8 cellular contexts compared by ENCODE assay signal in the genomic region with DNA sequence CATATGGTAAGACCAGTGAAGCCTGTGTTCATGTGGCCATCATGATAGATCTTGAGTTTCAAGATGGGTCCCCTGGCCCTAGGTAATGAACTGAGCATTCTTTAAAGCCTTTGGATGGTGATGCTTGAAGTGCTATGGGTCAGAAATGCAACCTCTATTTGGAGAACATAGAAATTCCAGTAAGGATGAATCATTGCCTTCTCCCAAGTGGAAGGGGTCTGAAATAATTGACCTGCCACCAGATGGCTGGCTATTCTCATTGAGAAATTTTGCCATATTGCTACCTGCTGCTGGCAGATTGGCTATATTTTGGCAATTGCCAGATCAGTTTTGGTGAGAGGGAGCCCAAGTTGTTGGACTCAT. TPM values are rescaled to one million over a fixed set of nuclear protein-coding genes. Genes with fewer than 3 reads are reported as not detected.
DNase-seq lines count a peak whose midpoint lies in the region; ATAC-seq and TF ChIP-seq lines count a peak whose summit lies in the region.

No MANE protein-coding gene starts in this region.

- H3K4me3 Mint-ChIP-seq in progenitor cell of endocrine pancreas (ENCODE audit: low read depth): no peak overlapping the region

- DNase-seq in DND-41 (no peak), Panc1 (ENCODE audit: low read depth, low spot score) (no peak), progenitor cell of endocrine pancreas (ENCODE audit: low spot score, unreplicated experiment) (no peak), KG1 (lab: John Stamatoyannopoulos, UW) (no peak), NCI-H2029 (lab: John Stamatoyannopoulos, UW) (no peak), NK-92 (lab: John Stamatoyannopoulos, UW; ENCODE audit: unreplicated experiment) (no peak), NCI-H524 treated with DMSO at 0.1 percent for 48 hours (lab: John Stamatoyannopoulos, UW) (no peak)

- H3K4me1 ChIP-seq in DND-41 (ENCODE audit: insufficient read depth, low read length) (peaks cover 47% of the 10 kb centered on the region), Panc1 (ENCODE audit: control insufficient read depth, insufficient read depth, low read length) (peaks cover 7% of the 10 kb centered on the region; the same call in 1 of the 2 replicates), esophagus (ENCODE audit: control insufficient read depth in 2 of 2, insufficient read depth in 2 of 2, low read length in 1 of 2) (no peaks in the 10 kb centered on the region)

- ATAC-seq in DND-41 (ENCODE audit: insufficient read depth, low read depth) (no peak), Panc1 (no peak)

- no peaks in the 10 kb centered on the region for H3K36me3 Mint-ChIP-seq in progenitor cell of endocrine pancreas (ENCODE audit: insufficient read depth)

- peaks cover 14% of the 10 kb centered on the region for H3K27me3 Mint-ChIP-seq in progenitor cell of endocrine pancreas

- H3K27ac ChIP-seq in DND-41 (ENCODE audit: low read length) (peak overlapping the region; percentile 92), Panc1 (ENCODE audit: low read length) (peak overlapping the region; percentile 73), esophagus (ENCODE audit: low read depth in 2 of 2, low read length in 1 of 2) (peak overlapping the region; percentile 85 to 93)

- H3K4me2 ChIP-seq in DND-41 (ENCODE audit: insufficient read depth, low read length): peak overlapping the region; percentile 70

- intact Hi-C loops in Panc1 (cut with micrococcal nuclease; ENCODE audit: unreplicated experiment): loop anchor here (1.0 kb wide), 1 partner anchor 53 kb away; the partner anchor contains the start of gene FAM76A

- no peaks in the 10 kb centered on the region for H3K9me3 ChIP-seq in DND-41 (ENCODE audit: insufficient read depth, low read length, severe bottlenecking)
- no peaks in the 10 kb centered on the region for H3K9me3 ChIP-seq in Panc1 (ENCODE audit: control insufficient read depth, insufficient read depth, low read depth, low read length)
- H3K9me3 ChIP-seq in esophagus (ENCODE audit: control insufficient read depth in 2 of 2, insufficient read depth in 1 of 2, low read depth in 1 of 2, low read length in 1 of 2): no peaks in the 10 kb centered on the region

- POLR2A ChIA-PET in Panc1 (lab: Charles Lee): interaction anchor here (0.5 to 0.6 kb wide), 2 partner anchors 99 to 172 kb away, joined by 9 read pairs; no protein-coding TSS in a partner anchor

- in situ Hi-C loops in Panc1 (cut with HindIII; ENCODE audit: low pct_unique_long_range_greater_than_20kb, low sequenced_read_pairs): no loop called here

- peaks cover 5% of the 10 kb centered on the region for H3K4me1 Mint-ChIP-seq in progenitor cell of endocrine pancreas (ENCODE audit: low read depth)

- H3K27me3 ChIP-seq in DND-41 (ENCODE audit: insufficient read depth, low read length, poor library complexity) (no peaks in the 10 kb centered on the region), Panc1 (ENCODE audit: control insufficient read depth, insufficient read depth, low read length) (no peaks in the 10 kb centered on the region), esophagus (ENCODE audit: control insufficient read depth in 1 of 2, insufficient read depth in 2 of 2, low read length in 2 of 2) (no peaks in the 10 kb centered on the region)

- TF ChIP-seq CTCF in DND-41 (IDR thresholded peaks at IDR 0.05; ENCODE audit: borderline replicate concordance, extremely low read depth, low read length, poor library complexity, severe bottlenecking) (no peak), Panc1 (IDR thresholded peaks at IDR 0.05) (no peak), progenitor cell of endocrine pancreas (IDR thresholded peaks at IDR 0.05; ENCODE audit: unreplicated experiment) (no peak)

- no TSS peak for BruUV-seq in Panc1 (replicated peaks; lab: Mats Ljungman, UMichigan)

- no peaks in the 10 kb centered on the region for H3K9me3 Mint-ChIP-seq in progenitor cell of endocrine pancreas (ENCODE audit: low read depth)

- H2AFZ ChIP-seq in DND-41 (ENCODE audit: low read depth, low read length): peak overlapping the region; percentile 85

- H3K4me3 ChIP-seq in DND-41 (ENCODE audit: low read depth in 1 of 2, low read length in 2 of 2): peak overlapping the region; percentile 26 to 69; a peak in 3 of 4 replicates
- H3K4me3 ChIP-seq in Panc1 (ENCODE audit: low read depth in 2 of 2, low read length in 2 of 2): peak overlapping the region; percentile 50 to 73
- no peak overlapping the region for H3K4me3 ChIP-seq in esophagus (ENCODE audit: low read depth in 1 of 2, low read length in 2 of 2)

- peak overlapping the region; percentile 94 for H3K27ac Mint-ChIP-seq in progenitor cell of endocrine pancreas

- peak overlapping the region; percentile 56 for H3K9ac ChIP-seq in DND-41 (ENCODE audit: low read depth, low read length)

- H4K20me1 ChIP-seq in DND-41 (ENCODE audit: insufficient read depth, low read length): no peaks in the 10 kb centered on the region

- CTCF ChIA-PET in Panc1 (lab: Charles Lee): interaction anchor here (0.8 to 1.1 kb wide), 2 partner anchors 44 to 53 kb away, joined by 4 to 10 read pairs; partner anchors contain the start of gene FAM76A

- H3K79me2 ChIP-seq in DND-41 (ENCODE audit: insufficient read depth, low read length): peaks cover 25% of the 10 kb centered on the region

- peaks cover 5% of the 10 kb centered on the region; the same call in 1 of the 2 replicates for H3K36me3 ChIP-seq in DND-41 (ENCODE audit: insufficient read depth, low read length)
- H3K36me3 ChIP-seq in Panc1 (ENCODE audit: control insufficient read depth, insufficient read depth, low read length): no peaks in the 10 kb centered on the region
- H3K36me3 ChIP-seq in esophagus (ENCODE audit: control insufficient read depth in 2 of 2, insufficient read depth in 2 of 2, low read length in 1 of 2): no peaks in the 10 kb centered on the region

RNA-seq across cellular contexts. Expression of gene IFI6, which starts 0.7 kb away (rescaled TPM):
- total RNA-seq in Panc1 (2021; ENCODE audit: unreplicated experiment): 39.1 TPM
- 42.2 TPM for polyA plus RNA-seq in Panc1 (2012; ENCODE audit: insufficient read length)
- polyA plus RNA-seq in esophagus: 1 to 10 TPM; 7.0 to 9.6 TPM
- 4.4 and 5.7 TPM in 2 replicates for total RNA-seq in progenitor cell of endocrine pancreas

RNA-seq across cellular contexts. Expression of gene FGR, which starts 37.7 kb away (rescaled TPM):
- total RNA-seq in Panc1 (2021; ENCODE audit: unreplicated experiment): 0.18 TPM
- not detected for polyA plus RNA-seq in Panc1 (2012; ENCODE audit: insufficient read length)
- polyA plus RNA-seq in esophagus: 1 to 10 TPM; 3.4 to 3.6 TPM
- total RNA-seq in progenitor cell of endocrine pancreas: not detected in 2 replicates

RNA-seq across cellular contexts. Expression of gene FAM76A, which starts 53.0 kb away (rescaled TPM):
- total RNA-seq in Panc1 (2021; ENCODE audit: unreplicated experiment) (15.4 TPM), progenitor cell of endocrine pancreas (14.7 and 15.2 TPM in 2 replicates)
- 7.2 TPM for polyA plus RNA-seq in Panc1 (2012; ENCODE audit: insufficient read length)
- 1 to 10 TPM; 3.5 to 4.2 TPM for polyA plus RNA-seq in esophagus

Comparison
In these comparisons a context has a peak if more than half of its experiments do, and no peak if none do; other contexts are left out.
1. H3K4me3 ChIP-seq: peak in DND-41 (2 of 2) and Panc1 (2 of 2); none in esophagus (0 of 2).
2. Peak in every context shown above with its lines, with median percentiles within 50 percentile points of each other: H3K27ac ChIP-seq.